10 cellular contexts compared by ENCODE assay signal in genomic region chr2:156405586-156405985, GRCh38. TPM values are rescaled to one million over a fixed set of nuclear protein-coding genes. Genes with fewer than 3 reads are reported as not detected.
DNase-seq lines count a peak whose midpoint lies in the region; ATAC-seq and TF ChIP-seq lines count a peak whose summit lies in the region.
"Had no signal": no experiment of that assay in that cellular context is flagged by ENCODE, and none has a peak within 500 bp of the region (broad histone marks: within the 10 kb centered on the region; RNA-seq: fewer than 3 reads in every experiment).

No MANE protein-coding gene starts in this region.

- H3K36me3 ChIP-seq in left ventricle myocardium inferior (no peaks in the 10 kb centered on the region), adrenal gland (replicated peaks in 1 of 2) (no peaks in the 10 kb centered on the region)

- TF ChIP-seq CTCF in left ventricle myocardium inferior (IDR thresholded peaks at IDR 0.05; ENCODE audit: borderline replicate concordance) (no peak), adrenal gland (IDR thresholded peaks at IDR 0.05) (no peak)

- no peak for TF ChIP-seq POLR2A in adrenal gland (IDR thresholded peaks at IDR 0.05)
- TF ChIP-seq POLR2A in GM18505 (IDR thresholded peaks at IDR 0.05; ENCODE audit: borderline replicate concordance, extremely low read depth, insufficient read depth, insufficient read length), result no peak

- 56 to 80% (median 65%) methylated on average over 2 to 3 of the region's 3 CpGs for WGBS in adrenal gland, 4 donors
- WGBS in right cardiac atrium, result 46% methylated on average over 3 of the region's 3 CpGs

- peak; percentile 68 for DNase-seq in Right ventricle myocardium inferior (ENCODE audit: missing footprints)
- no peak for DNase-seq in left ventricle myocardium inferior
- peak in 5 of 7 donors; percentile 21 to 59 (median 36) for DNase-seq in adrenal gland
- peak in 2 of 3 donors; percentile 32 to 53 for DNase-seq in right cardiac atrium
- no peak for DNase-seq in activated CD4-positive, CD25-positive, alpha-beta regulatory T cell treated with anti-CD3 and anti-CD28 coated beads, Interleukin-2, amount 50 U/mL, for 72 hours
- DNase-seq: activated naive CD4-positive, alpha-beta T cell treated with anti-CD3 and anti-CD28 coated beads for 36 hours; MM.1S had no signal

- ATAC-seq in Right ventricle myocardium inferior (peak; percentile 51), right cardiac atrium (peak; percentile 62 to 69), GM18505 (IDR thresholded peaks at IDR 0.05; ENCODE audit: unreplicated experiment) (no peak), HG03571 (IDR thresholded peaks at IDR 0.05; ENCODE audit: unreplicated experiment) (no peak), GM18858 (IDR thresholded peaks at IDR 0.05; ENCODE audit: unreplicated experiment) (no peak)

- H3K27ac ChIP-seq in left ventricle myocardium inferior (replicated peaks) (no peak overlapping the region), adrenal gland (no peak overlapping the region), right cardiac atrium (ENCODE audit: low read length) (no peak overlapping the region)

- intact Hi-C loops in Right ventricle myocardium inferior (cut with DNase I), result no loop called here
- intact Hi-C loops in left ventricle myocardium inferior (cut with micrococcal nuclease), result loop anchor here (10.0 kb wide), 1 partner anchor 71 kb away; the partner anchor contains the start of gene NR4A2
- intact Hi-C loops in adrenal gland (cut with DNase I), result no loop called here
- intact Hi-C loops in right cardiac atrium (cut with DNase I), result no loop called here

- H3K27me3 ChIP-seq in left ventricle myocardium inferior (ENCODE audit: low read depth), result no peaks in the 10 kb centered on the region
- no peaks in the 10 kb centered on the region for H3K27me3 ChIP-seq in adrenal gland
- H3K27me3 ChIP-seq in right cardiac atrium (ENCODE audit: control insufficient read depth, insufficient read depth), result no peaks in the 10 kb centered on the region

- H3K4me1 ChIP-seq in left ventricle myocardium inferior, result no peaks in the 10 kb centered on the region
- H3K4me1 ChIP-seq in adrenal gland (replicated peaks in 1 of 2), result no peaks in the 10 kb centered on the region
- H3K4me1 ChIP-seq in right cardiac atrium (ENCODE audit: control insufficient read depth, insufficient read depth, low read length), result no peaks in the 10 kb centered on the region

- no peaks in the 10 kb centered on the region for H3K9me3 ChIP-seq in left ventricle myocardium inferior (replicated peaks)
- H3K9me3 ChIP-seq in adrenal gland (replicated peaks in 1 of 3), result no peaks in the 10 kb centered on the region
- H3K9me3 ChIP-seq in right cardiac atrium (ENCODE audit: control insufficient read depth, low read length), result no peaks in the 10 kb centered on the region

- no peak overlapping the region for H3K4me3 ChIP-seq in left ventricle myocardium inferior
- H3K4me3 ChIP-seq in adrenal gland, result no peak overlapping the region
- H3K4me3 ChIP-seq in right cardiac atrium (ENCODE audit: low read length), result no peak overlapping the region

RNA-seq across cellular contexts. Expression of gene GPD2, which starts 30.6 kb away (rescaled TPM):
- 18.7 TPM for total RNA-seq in Right ventricle myocardium inferior
- total RNA-seq in left ventricle myocardium inferior, result 14.4 TPM
- total RNA-seq in adrenal gland, result 10 to 100 TPM; 10.7 to 33.8 (median 16.2) TPM
- 10 to 100 TPM in 1 of 3 donors, 1 to 10 TPM in 2; 4.5 to 14.0 (median 5.0) TPM for polyA plus RNA-seq in adrenal gland
- 10 to 100 TPM; 14.1 to 22.3 (median 16.9) TPM for total RNA-seq in right cardiac atrium
- 6.0 TPM for polyA plus RNA-seq in right cardiac atrium

Comparison
In these comparisons a context has a peak if more than half of its experiments do, and no peak if none do; other contexts are left out.
1. DNase-seq: peak in Right ventricle myocardium inferior (single experiment), adrenal gland (5 of 7) and right cardiac atrium (2 of 3); none in left ventricle myocardium inferior (single experiment) and activated CD4-positive, CD25-positive, alpha-beta regulatory T cell treated with anti-CD3 and anti-CD28 coated beads, Interleukin-2, amount 50 U/mL, for 72 hours (single experiment).
2. ATAC-seq: peak in Right ventricle myocardium inferior (single experiment) and right cardiac atrium (2 of 2); none in GM18505 (single experiment), HG03571 (single experiment) and GM18858 (single experiment).